Comparison of ENCODE assay signal across 16 cellular contexts in genomic region chr11:117390743-117391142, GRCh38.
DNase-seq lines count a peak whose midpoint lies in the region; ATAC-seq and TF ChIP-seq lines count a peak whose summit lies in the region.
"Had no signal": no experiment of that assay in that cellular context is flagged by ENCODE, and none has a peak within 500 bp of the region (broad histone marks: within the 10 kb centered on the region; RNA-seq: fewer than 3 reads in every experiment).

No MANE protein-coding gene starts in this region.

- H3K36me3 Mint-ChIP-seq in activated naive CD8-positive, alpha-beta T cell treated with anti-CD3 and anti-CD28 coated beads, Interleukin-2, amount 10 ng/mL, durations not matched to agents 7 days and 5 days = peaks cover 13% of the 10 kb centered on the region
- peaks cover 25% of the 10 kb centered on the region for H3K36me3 Mint-ChIP-seq in activated naive CD8-positive, alpha-beta T cell treated with anti-CD3 and anti-CD28 coated beads for 36 hours
- peaks cover 16% of the 10 kb centered on the region for H3K36me3 Mint-ChIP-seq in T-helper 17 cell (ENCODE audit: low read depth)
- H3K36me3 Mint-ChIP-seq in nephron (ENCODE audit: low read depth) = peaks cover 54% of the 10 kb centered on the region

- H3K27me3 Mint-ChIP-seq in activated naive CD8-positive, alpha-beta T cell treated with anti-CD3 and anti-CD28 coated beads, Interleukin-2, amount 10 ng/mL, durations not matched to agents 7 days and 5 days = no peaks in the 10 kb centered on the region
- H3K27me3 Mint-ChIP-seq in activated naive CD8-positive, alpha-beta T cell treated with anti-CD3 and anti-CD28 coated beads for 36 hours = no peaks in the 10 kb centered on the region
- H3K27me3 Mint-ChIP-seq in T-helper 17 cell (no peaks in the 10 kb centered on the region), nephron (ENCODE audit: low read depth) (no peaks in the 10 kb centered on the region)

- ATAC-seq in activated naive CD8-positive, alpha-beta T cell treated with anti-CD3 and anti-CD28 coated beads, Interleukin-2, amount 10 ng/mL, durations not matched to agents 7 days and 5 days (ENCODE audit: low read depth) = no peak
- no peak for ATAC-seq in T-helper 17 cell
- ATAC-seq in left colon = no peak
- ATAC-seq: HepG2 had no signal

- H3K36me3 ChIP-seq in spleen = peaks cover 0 to 100% (median 83%) of the 10 kb centered on the region in 6 donors

- DNase-seq in activated naive CD8-positive, alpha-beta T cell treated with anti-CD3 and anti-CD28 coated beads, Interleukin-2, amount 10 ng/mL, durations not matched to agents 7 days and 5 days = no peak
- DNase-seq in activated naive CD8-positive, alpha-beta T cell treated with anti-CD3 and anti-CD28 coated beads for 36 hours = no peak
- DNase-seq in T-helper 17 cell (no peak), spleen (peak; percentile 47), H4 (ENCODE audit: low spot score) (no peak), SK-N-DZ (ENCODE audit: low spot score) (no peak), left colon (no peak)
- DNase-seq: 8988T, AML-193, Calu3, DMS 273 treated with DMSO at 0.1 percent for 48 hours, GM23248, H7 had no signal

- no peaks in the 10 kb centered on the region for H3K4me1 ChIP-seq in spleen
- H3K4me1 ChIP-seq: BLaER1 had no signal

- no peak for TF ChIP-seq CTCF in nephron (IDR thresholded peaks at IDR 0.05; ENCODE audit: unreplicated experiment in 3 of 3)
- no peak for TF ChIP-seq CTCF in spleen (IDR thresholded peaks at IDR 0.05 in 8 of 11, conservative IDR thresholded peaks at IDR 0.05 in 3 of 11)

- intact Hi-C loops in spleen (cut with DNase I; ENCODE audit: low total_unique reads) = no loop called here
- intact Hi-C loops in left colon (cut with DNase I, micrococcal nuclease) = no loop called here

- H3K9me3 ChIP-seq in T-helper 17 cell (ENCODE audit: control insufficient read depth, low read length, poor library complexity, severe bottlenecking) (no peaks in the 10 kb centered on the region), spleen (no peaks in the 10 kb centered on the region)
- H3K9me3 ChIP-seq: BLaER1 had no signal

- no peak overlapping the region for H3K27ac ChIP-seq in spleen
- H3K27ac ChIP-seq: BLaER1, GM23248 had no signal

- POLR2A ChIA-PET in activated naive CD8-positive, alpha-beta T cell treated with anti-CD3 and anti-CD28 coated beads, Interleukin-2, amount 10 ng/mL, durations not matched to agents 7 days and 5 days (lab: Charles Lee) = no interaction called here

- H3K27ac Mint-ChIP-seq in activated naive CD8-positive, alpha-beta T cell treated with anti-CD3 and anti-CD28 coated beads, Interleukin-2, amount 10 ng/mL, durations not matched to agents 7 days and 5 days = peak overlapping the region; percentile 3
- H3K27ac Mint-ChIP-seq in activated naive CD8-positive, alpha-beta T cell treated with anti-CD3 and anti-CD28 coated beads for 36 hours = no peak overlapping the region
- H3K27ac Mint-ChIP-seq in T-helper 17 cell (peak overlapping the region; percentile 63), nephron (peak overlapping the region in 2 of 3 experiments; percentile 25 to 59)

- no peak overlapping the region for H3K4me3 ChIP-seq in spleen
- H3K4me3 ChIP-seq: BLaER1, GM23248 had no signal

- H3K27me3 ChIP-seq in spleen (replicated peaks in 1 of 7) = no peaks in the 10 kb centered on the region
- H3K27me3 ChIP-seq: BLaER1 had no signal

- WGBS in spleen, 5 donors = 93 to 98% (median 96%) methylated on average over 8 of the region's 8 CpGs

- H3K4me1 Mint-ChIP-seq in activated naive CD8-positive, alpha-beta T cell treated with anti-CD3 and anti-CD28 coated beads, Interleukin-2, amount 10 ng/mL, durations not matched to agents 7 days and 5 days = peaks cover 9% of the 10 kb centered on the region
- H3K4me1 Mint-ChIP-seq in activated naive CD8-positive, alpha-beta T cell treated with anti-CD3 and anti-CD28 coated beads for 36 hours = no peaks in the 10 kb centered on the region
- H3K4me1 Mint-ChIP-seq in T-helper 17 cell (peaks cover 3% of the 10 kb centered on the region), nephron (peaks cover 15% of the 10 kb centered on the region)

- H3K9me3 Mint-ChIP-seq in activated naive CD8-positive, alpha-beta T cell treated with anti-CD3 and anti-CD28 coated beads, Interleukin-2, amount 10 ng/mL, durations not matched to agents 7 days and 5 days = no peaks in the 10 kb centered on the region
- H3K9me3 Mint-ChIP-seq in activated naive CD8-positive, alpha-beta T cell treated with anti-CD3 and anti-CD28 coated beads for 36 hours = no peaks in the 10 kb centered on the region
- H3K9me3 Mint-ChIP-seq in nephron = no peaks in the 10 kb centered on the region

- H3K4me3 Mint-ChIP-seq in activated naive CD8-positive, alpha-beta T cell treated with anti-CD3 and anti-CD28 coated beads, Interleukin-2, amount 10 ng/mL, durations not matched to agents 7 days and 5 days = no peak overlapping the region
- H3K4me3 Mint-ChIP-seq in activated naive CD8-positive, alpha-beta T cell treated with anti-CD3 and anti-CD28 coated beads for 36 hours = no peak overlapping the region
- H3K4me3 Mint-ChIP-seq in T-helper 17 cell = no peak overlapping the region
- H3K4me3 Mint-ChIP-seq in nephron = no peak overlapping the region

- no peak for TF ChIP-seq POLR2A in spleen (IDR thresholded peaks at IDR 0.05)
